In the genomic region with DNA sequence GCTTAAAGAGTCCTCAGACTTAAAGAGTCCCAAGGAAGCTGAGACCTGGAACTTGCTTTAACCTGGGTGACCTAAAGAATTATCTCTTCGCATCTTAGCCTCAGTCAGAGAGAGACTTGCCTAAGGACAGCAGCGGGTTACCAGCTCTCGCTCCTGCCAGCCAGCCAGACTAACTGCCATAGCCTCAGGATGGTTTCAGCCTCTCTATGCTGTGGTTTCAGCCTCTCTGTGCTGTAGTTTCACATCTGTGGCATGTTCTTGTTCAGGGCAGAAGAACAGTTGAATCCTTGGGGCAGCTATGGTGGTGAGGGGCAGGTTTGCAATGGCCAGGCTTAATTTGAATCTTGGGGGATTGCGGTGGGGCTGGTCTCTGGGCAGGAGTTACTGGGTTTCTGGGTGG, we compare ENCODE assay signal across 9 cellular contexts. TPM values are rescaled to one million over a fixed set of nuclear protein-coding genes. Genes with fewer than 3 reads are reported as not detected.
A peak's percentile ranks its signal among the peaks of the same experiment; 100 is the strongest.
DNase-seq lines count a peak whose midpoint lies in the region; ATAC-seq, FAIRE-seq and TF ChIP-seq lines count a peak whose summit lies in the region.
"Had no signal": no experiment of that assay in that cellular context is flagged by ENCODE, and none has a peak within 500 bp of the region (broad histone marks: within the 10 kb centered on the region; RNA-seq: fewer than 3 reads in every experiment).

No MANE protein-coding gene starts in this region.

- H3K4me3 ChIP-seq in CD8-positive, alpha-beta T cell (ENCODE audit: low read depth, low read length): no peak overlapping the region
- H3K4me3 ChIP-seq in OCI-LY7 (ENCODE audit: low read depth, low read length, poor library complexity, severe bottlenecking): no peak overlapping the region
- peak overlapping the region; percentile 62 for H3K4me3 ChIP-seq in coronary artery
- H3K4me3 ChIP-seq in osteoblast (ENCODE audit: insufficient read depth, low read length): peak overlapping the region; percentile 19
- H3K4me3 ChIP-seq: prostate gland had no signal

- peaks cover 60% of the 10 kb centered on the region for H3K4me1 Mint-ChIP-seq in CD8-positive, alpha-beta T cell (ENCODE audit: low read depth)

- no peaks in the 10 kb centered on the region for H3K9me3 ChIP-seq in CD8-positive, alpha-beta T cell (ENCODE audit: low read length)
- H3K9me3 ChIP-seq in OCI-LY7 (ENCODE audit: low read length) (no peaks in the 10 kb centered on the region), osteoblast (ENCODE audit: low read depth, low read length) (no peaks in the 10 kb centered on the region)
- H3K9me3 ChIP-seq: prostate gland had no signal

- H3K9me2 ChIP-seq in OCI-LY7 (ENCODE audit: insufficient read depth, low read length): no peaks in the 10 kb centered on the region

- H3K27ac ChIP-seq in CD8-positive, alpha-beta T cell (ENCODE audit: low read depth, low read length): no peak overlapping the region
- H3K27ac ChIP-seq in OCI-LY7 (ENCODE audit: low read depth, low read length, poor library complexity, severe bottlenecking) (no peak overlapping the region), coronary artery (peak overlapping the region in 1 of 2 donors; percentile 81), osteoblast (ENCODE audit: low read depth, low read length) (peak overlapping the region; percentile 21)

- H3K36me3 Mint-ChIP-seq in CD8-positive, alpha-beta T cell: peaks cover 28% of the 10 kb centered on the region

- ATAC-seq in CD8-positive, alpha-beta T cell: no peak
- no peak for ATAC-seq in GM19455 (IDR thresholded peaks at IDR 0.05; ENCODE audit: unreplicated experiment)

- H3K4me2 ChIP-seq in OCI-LY7 (ENCODE audit: low read length): peak overlapping the region; percentile 91; the same call in 1 of the 2 replicates
- peak overlapping the region; percentile 46 for H3K4me2 ChIP-seq in osteoblast (ENCODE audit: insufficient read depth, low read length)

- no peak overlapping the region for H2AFZ ChIP-seq in OCI-LY7 (ENCODE audit: low read length)
- no peak overlapping the region for H2AFZ ChIP-seq in osteoblast (ENCODE audit: low read length)

- no peak for DNase-seq in CD8-positive, alpha-beta T cell
- no peak for DNase-seq in OCI-LY7 (ENCODE audit: low spot score)
- DNase-seq in coronary artery (ENCODE audit: low spot score): no peak
- DNase-seq in osteoblast (ENCODE audit: insufficient read length, low spot score, missing footprints): peak; percentile 79
- DNase-seq in stimulated activated CD4-positive, alpha-beta T cell treated with anti-CD3 and anti-CD28 coated beads, Interleukin-15, amount 100 ng/mL, for 24 hours: no peak
- DNase-seq in D721Med (ENCODE audit: insufficient read length, low spot score): no peak
- no peak for DNase-seq in NCI-H446 treated with DMSO at 0.1 percent for 48 hours (lab: John Stamatoyannopoulos, UW)

- H3K79me2 ChIP-seq in OCI-LY7 (ENCODE audit: insufficient read depth, low read depth, low read length) (peaks cover 7% of the 10 kb centered on the region; the same call in 1 of the 2 replicates), osteoblast (ENCODE audit: insufficient read depth, low read length) (peaks cover 81% of the 10 kb centered on the region)

- CTCF ChIA-PET in CD8-positive, alpha-beta T cell (lab: Charles Lee): interaction anchor here (1.0 to 2.0 kb wide), 5 partner anchors 9 to 121 kb away, joined by 3 to 21 read pairs (median 4); no protein-coding TSS in a partner anchor
- CTCF ChIA-PET in OCI-LY7 (lab: Charles Lee; ENCODE audit: unreplicated experiment): no interaction called here

- peaks cover 7% of the 10 kb centered on the region for H3K36me3 ChIP-seq in CD8-positive, alpha-beta T cell (ENCODE audit: insufficient read depth, low read length)
- H3K36me3 ChIP-seq in OCI-LY7 (ENCODE audit: insufficient read depth, low read length) (peaks cover 29% of the 10 kb centered on the region; the same call in 1 of the 2 replicates), osteoblast (ENCODE audit: insufficient read depth, low read length) (peaks cover 20% of the 10 kb centered on the region)
- H3K36me3 ChIP-seq: prostate gland had no signal

- POLR2A ChIA-PET in CD8-positive, alpha-beta T cell (lab: Charles Lee): interaction anchor here (1.1 to 15.1 kb wide), 2 partner anchors 32 to 115 kb away, joined by 3 to 235 read pairs; partner anchors contain the start of gene MALAT1
- POLR2A ChIA-PET in OCI-LY7 (lab: Charles Lee): interaction anchor here (1.1 kb wide), 1 partner anchor 117 kb away, joined by 3 read pairs; no protein-coding TSS in a partner anchor

- peak overlapping the region; percentile 71 for H3K4me3 Mint-ChIP-seq in CD8-positive, alpha-beta T cell

- TF ChIP-seq CTCF in CD8-positive, alpha-beta T cell (IDR thresholded peaks at IDR 0.05): no peak
- TF ChIP-seq CTCF in OCI-LY7 (conservative IDR thresholded peaks at IDR 0.05; ENCODE audit: low read length) (no peak), coronary artery (IDR thresholded peaks at IDR 0.05) (no peak), osteoblast (IDR thresholded peaks at IDR 0.05; ENCODE audit: extremely low read depth, low read depth, low read length) (no peak), D721Med (IDR thresholded peaks at IDR 0.05; ENCODE audit: insufficient read depth, missing control alignments) (no peak)

- intact Hi-C loops in CD8-positive, alpha-beta T cell (cut with DNase I, micrococcal nuclease): no loop called here
- intact Hi-C loops in OCI-LY7 (cut with micrococcal nuclease; ENCODE audit: unreplicated experiment): no loop called here

- H4K20me1 ChIP-seq in OCI-LY7 (ENCODE audit: insufficient read depth, low read length) (no peaks in the 10 kb centered on the region), osteoblast (ENCODE audit: insufficient read depth, low read length) (peaks cover 12% of the 10 kb centered on the region)

- H3K27me3 ChIP-seq in CD8-positive, alpha-beta T cell (ENCODE audit: insufficient read depth, low read length): no peaks in the 10 kb centered on the region
- H3K27me3 ChIP-seq in osteoblast (ENCODE audit: insufficient read depth, low read length): no peaks in the 10 kb centered on the region

- no TSS peak for BruUV-seq in OCI-LY7 (replicated peaks; lab: Mats Ljungman, UMichigan)

- H3K9me3 Mint-ChIP-seq in CD8-positive, alpha-beta T cell: no peaks in the 10 kb centered on the region

- no peak for FAIRE-seq in D721Med (lab: Jason Lieb, UNC)

- H3K27ac Mint-ChIP-seq in CD8-positive, alpha-beta T cell: peak overlapping the region; percentile 74

- H3K4me1 ChIP-seq in CD8-positive, alpha-beta T cell (ENCODE audit: insufficient read depth, low read length): peaks cover 57% of the 10 kb centered on the region
- peaks cover 30% of the 10 kb centered on the region for H3K4me1 ChIP-seq in OCI-LY7 (ENCODE audit: insufficient read depth, low read length, poor library complexity, severe bottlenecking)
- peaks cover 36% of the 10 kb centered on the region for H3K4me1 ChIP-seq in osteoblast (ENCODE audit: insufficient read depth, low read length)

- H3K27me3 Mint-ChIP-seq in CD8-positive, alpha-beta T cell (ENCODE audit: low read depth): no peaks in the 10 kb centered on the region

RNA-seq across cellular contexts. Expression of gene FRMD8, which starts 2.3 kb away (rescaled TPM):
- 10 to 100 TPM; 18.4 to 20.8 TPM for total RNA-seq in CD8-positive, alpha-beta T cell
- total RNA-seq in OCI-LY7 (2014; rRNA removed; shearing (Covaris generic)): 36.7 and 55.8 TPM in 2 replicates
- total RNA-seq in OCI-LY7 (2022) (31.5 and 37.6 TPM in 2 replicates), osteoblast (62.2 and 78.2 TPM in 2 replicates)

RNA-seq across cellular contexts. Expression of gene SLC25A45, which starts 6.3 kb away (rescaled TPM):
- 10 to 100 TPM; 27.8 to 29.6 TPM for total RNA-seq in CD8-positive, alpha-beta T cell
- total RNA-seq in OCI-LY7 (2014; rRNA removed; shearing (Covaris generic)): 5.9 and 7.0 TPM in 2 replicates
- total RNA-seq in OCI-LY7 (2022) (20.7 and 24.0 TPM in 2 replicates), osteoblast (4.1 and 4.3 TPM in 2 replicates)

RNA-seq across cellular contexts. Expression of gene NEAT1, which starts 33.9 kb away (rescaled TPM):
- total RNA-seq in CD8-positive, alpha-beta T cell: 100 to 1,000 TPM; 198 to 201 TPM
- total RNA-seq in OCI-LY7 (2014; rRNA removed; shearing (Covaris generic)): 30.1 and 52.2 TPM in 2 replicates
- total RNA-seq in OCI-LY7 (2022): 390 and 440 TPM in 2 replicates
- 818 and 1,122 TPM in 2 replicates for total RNA-seq in osteoblast

RNA-seq across cellular contexts. Expression of gene TIGD3, which starts 34.2 kb away (rescaled TPM):
- total RNA-seq in CD8-positive, alpha-beta T cell: under 1 TPM; 0.35 to 0.75 TPM
- 2.2 and 2.7 TPM in 2 replicates for total RNA-seq in OCI-LY7 (2014; rRNA removed; shearing (Covaris generic))
- total RNA-seq in OCI-LY7 (2022) (2.0 TPM in 2 replicates), osteoblast (not detected in 2 replicates)

RNA-seq across cellular contexts. Expression of gene DPF2, which starts 55.1 kb away (rescaled TPM):
- 10 to 100 TPM; 71.4 to 71.5 TPM for total RNA-seq in CD8-positive, alpha-beta T cell
- total RNA-seq in OCI-LY7 (2014; rRNA removed; shearing (Covaris generic)): 38.5 and 39.9 TPM in 2 replicates
- 62.2 and 64.2 TPM in 2 replicates for total RNA-seq in OCI-LY7 (2022)
- 44.2 and 48.1 TPM in 2 replicates for total RNA-seq in osteoblast

Comparison
In these comparisons a context has a peak if more than half of its experiments do, and no peak if none do; other contexts are left out.
1. H3K4me3 ChIP-seq: peak in coronary artery (single experiment) and osteoblast (single experiment); none in CD8-positive, alpha-beta T cell (single experiment) and OCI-LY7 (single experiment).